Comparison of ENCODE assay signal across 17 cellular contexts in the genomic region with DNA sequence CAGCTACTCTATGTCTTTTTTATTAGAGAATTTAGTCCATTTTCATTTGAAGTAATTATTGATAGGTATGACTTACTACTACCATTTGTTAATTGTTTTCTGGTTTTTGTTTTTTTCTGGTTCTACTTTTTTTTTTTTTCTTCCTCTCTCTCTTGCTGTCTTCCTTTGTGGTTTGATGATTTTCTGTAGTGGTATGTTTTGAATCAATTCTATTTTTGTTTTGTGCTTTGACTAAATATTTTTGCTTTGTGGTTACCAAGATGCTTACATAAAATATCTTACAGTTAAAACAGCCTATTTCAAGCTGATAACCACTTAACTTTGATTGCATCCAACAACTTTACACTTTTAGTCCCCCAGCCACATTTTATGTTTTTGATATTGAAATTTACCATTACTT. TPM values are rescaled to one million over a fixed set of nuclear protein-coding genes. Genes with fewer than 3 reads are reported as not detected.
"Had no signal": no experiment of that assay in that cellular context is flagged by ENCODE, and none has a peak within 500 bp of the region (broad histone marks: within the 10 kb centered on the region; RNA-seq: fewer than 3 reads in every experiment).

No MANE protein-coding gene starts in this region.

- ATAC-seq: activated CD4-positive, CD25-positive, alpha-beta regulatory T cell treated with anti-CD3 and anti-CD28 coated beads, Interleukin-2, amount 50 U/mL, for 24 hours; left ventricle myocardium superior; right cardiac atrium had no signal

- H3K27me3 ChIP-seq: hepatocyte, transverse colon had no signal

- H3K79me2 ChIP-seq: hepatocyte had no signal

- H3K4me2 ChIP-seq: hepatocyte had no signal

- H3K36me3 ChIP-seq: transverse colon had no signal

- H3K4me1 ChIP-seq: transverse colon had no signal

- H2AFZ ChIP-seq: hepatocyte had no signal

- H3K27ac ChIP-seq: hepatocyte, transverse colon had no signal

- DNase-seq: activated gamma-delta T cell treated with Interleukin-2 at 50 U/mL for 16 hours; activated T-cell treated with anti-CD3 and anti-CD28 coated beads, Interleukin-2, amount 50 U/mL, for 1 hour; effector CD4-positive, alpha-beta T cell; left ventricle myocardium superior; mesendoderm; right cardiac atrium; stimulated activated naive CD4-positive, alpha-beta T cell; substantia nigra; transverse colon had no signal

- H3K4me3 ChIP-seq: hepatocyte, transverse colon had no signal

RNA-seq across cellular contexts. Expression of a gene that starts 3.3 kb away (rescaled TPM):
- total RNA-seq: astrocyte; endothelial cell of umbilical vein; hepatocyte; kidney epithelial cell; left ventricle myocardium superior; neural crest cell; progenitor cell of endocrine pancreas; right cardiac atrium; T-helper 2 cell treated with Interferon-gamma antibody and Interleukin-4, amounts not matched to agents 100 ng/mL and 5 ng/mL, for 36 hours; transverse colon had no signal
- polyA plus RNA-seq: endothelial cell of umbilical vein, hepatocyte, right cardiac atrium had no signal

RNA-seq across cellular contexts. Expression of a gene that starts 22.9 kb away (rescaled TPM):
- total RNA-seq: astrocyte; endothelial cell of umbilical vein; hepatocyte; left ventricle myocardium superior; neural crest cell; progenitor cell of endocrine pancreas; right cardiac atrium; T-helper 2 cell treated with Interferon-gamma antibody and Interleukin-4, amounts not matched to agents 100 ng/mL and 5 ng/mL, for 36 hours; transverse colon had no signal
- polyA plus RNA-seq: endothelial cell of umbilical vein, hepatocyte, right cardiac atrium had no signal
